ENCODE assay signal across 8 cellular contexts in the genomic region with DNA sequence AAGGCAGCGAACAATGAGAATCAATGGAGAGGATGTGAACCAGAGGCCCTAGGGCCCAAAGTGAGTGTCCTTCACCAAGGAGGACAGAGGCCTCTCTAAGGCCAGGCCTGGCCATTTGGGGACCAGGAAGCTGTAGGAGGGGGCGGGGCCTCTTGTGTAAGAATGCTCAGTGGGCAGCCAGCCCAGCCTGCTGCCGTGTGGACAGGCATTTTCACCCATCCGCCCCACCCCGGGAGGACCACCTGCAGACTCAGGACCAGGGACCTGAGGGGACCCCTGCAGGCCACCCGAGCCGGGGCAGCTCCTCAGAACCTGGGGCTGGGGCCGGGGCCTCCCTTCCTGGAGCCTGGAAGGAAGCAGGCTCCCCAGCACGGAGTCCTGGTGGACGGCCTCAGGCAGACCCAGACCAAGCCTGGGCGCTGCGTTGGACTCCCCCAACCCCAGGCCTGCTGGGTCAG. TPM values are rescaled to one million over a fixed set of nuclear protein-coding genes. Genes with fewer than 3 reads are reported as not detected.
A peak's percentile ranks its signal among the peaks of the same experiment; 100 is the strongest.
DNase-seq lines count a peak whose midpoint lies in the region; ATAC-seq and TF ChIP-seq lines count a peak whose summit lies in the region.

No MANE protein-coding gene starts in this region.

- peak overlapping the region; percentile 67 for H3K4me3 ChIP-seq in GM23338
- H3K4me3 ChIP-seq in heart right ventricle = peak overlapping the region in 6 of 10 donors; percentile 49 to 78 (median 72)
- H3K4me3 ChIP-seq in skeletal muscle satellite cell (ENCODE audit: low read length) = no peak overlapping the region

- H3K9ac ChIP-seq in skeletal muscle satellite cell (ENCODE audit: low read depth, low read length) = peak overlapping the region; percentile 13

- WGBS in heart right ventricle, 2 donors = 34 to 39% methylated on average over 12 of the region's 12 CpGs

- intact Hi-C loops in heart right ventricle (cut with DNase I) = no loop called here

- H3K9me3 ChIP-seq in heart right ventricle (no peaks in the 10 kb centered on the region), skeletal muscle satellite cell (replicated peaks; ENCODE audit: low read length) (no peaks in the 10 kb centered on the region)

- H3K27me3 ChIP-seq in GM23338 (ENCODE audit: insufficient read depth) (0 out of 2 replicates have a peak, but pooled peaks cover 10% of the 10 kb centered on the region), heart right ventricle (peaks cover 0 to 12% (median 8%) of the 10 kb centered on the region in 7 donors), skeletal muscle satellite cell (ENCODE audit: control insufficient read depth, insufficient read depth, low read length) (no peaks in the 10 kb centered on the region)

- no peak for TF ChIP-seq POLR2A in GM18505 (IDR thresholded peaks at IDR 0.05; ENCODE audit: borderline replicate concordance, extremely low read depth, insufficient read depth, insufficient read length)

- TF ChIP-seq CTCF in GM23338 (conservative IDR thresholded peaks at IDR 0.05; ENCODE audit: low read depth in 2 of 2) = no peak
- TF ChIP-seq CTCF in WTC11 (IDR thresholded peaks at IDR 0.05) = no peak
- TF ChIP-seq CTCF in heart right ventricle (IDR thresholded peaks at IDR 0.05) = peak in 1 of 9 donors; percentile 4

- peaks cover 24% of the 10 kb centered on the region for H3K79me2 ChIP-seq in GM23338 (replicated peaks; ENCODE audit: insufficient read depth)

- H4K20me1 ChIP-seq in GM23338 (replicated peaks; ENCODE audit: insufficient read depth) = peaks cover 5% of the 10 kb centered on the region; the same call in 1 of the 2 replicates

- no peak overlapping the region for H3K27ac Mint-ChIP-seq in GM23338
- H3K27ac Mint-ChIP-seq in WTC11 = no peak overlapping the region

- peak overlapping the region; percentile 84 for H3K4me2 ChIP-seq in GM23338
- H3K4me2 ChIP-seq in skeletal muscle satellite cell (ENCODE audit: low read length) = peak overlapping the region; percentile 29

- H3K4me1 Mint-ChIP-seq in GM23338 (peaks cover 10% of the 10 kb centered on the region), WTC11 (peaks cover 6% of the 10 kb centered on the region)

- H3K9me2 ChIP-seq in GM23338 (ENCODE audit: insufficient read depth) = no peaks in the 10 kb centered on the region

- DNase-seq in GM23338 (ENCODE audit: low spot score) (peak; percentile 61), WTC11 (ENCODE audit: low spot score) (no peak), heart right ventricle (peak; percentile 77 to 78), SIG-M5 (lab: John Stamatoyannopoulos, UW) (no peak)
- no peak for DNase-seq in activated CD4-positive, CD25-positive, alpha-beta regulatory T cell (lab: John Stamatoyannopoulos, UW)

- CTCF ChIA-PET in WTC11 (lab: Charles Lee) = interaction anchor here (0.8 to 1.6 kb wide), 6 partner anchors 23 to 417 kb away, joined by 4 to 5 read pairs (median 4); no protein-coding TSS in a partner anchor

- no peak overlapping the region for H3K27ac ChIP-seq in GM23338 (ENCODE audit: low read depth)
- H3K27ac ChIP-seq in heart right ventricle = peak overlapping the region in 8 of 10 donors; percentile 10 to 91 (median 57)

- H3K36me3 ChIP-seq in GM23338 (ENCODE audit: insufficient read depth) (no peaks in the 10 kb centered on the region), heart right ventricle (peaks cover 0 to 3% (median 0%) of the 10 kb centered on the region in 9 donors), skeletal muscle satellite cell (ENCODE audit: insufficient read depth, low read length) (peaks cover 3% of the 10 kb centered on the region)

- H3K4me1 ChIP-seq in GM23338 (ENCODE audit: insufficient read depth) (peaks cover 13% of the 10 kb centered on the region), heart right ventricle (peaks cover 10 to 46% (median 41%) of the 10 kb centered on the region in 9 donors), skeletal muscle satellite cell (ENCODE audit: control insufficient read depth, insufficient read depth, low read length) (peaks cover 24% of the 10 kb centered on the region)

- H3K4me3 Mint-ChIP-seq in GM23338 (peak overlapping the region; percentile 42; the same call in 1 of the 3 replicates), WTC11 (peak overlapping the region; percentile 78; the same call in 1 of the 2 replicates)

- H2AFZ ChIP-seq in GM23338 = peak overlapping the region; percentile 96; the same call in 1 of the 2 replicates

- H3K36me3 Mint-ChIP-seq in GM23338 (ENCODE audit: low read depth) (peaks cover 4% of the 10 kb centered on the region; the same call in 1 of the 3 replicates), WTC11 (no peaks in the 10 kb centered on the region)

- H3K27me3 Mint-ChIP-seq in GM23338 (ENCODE audit: insufficient read depth, low read depth, poor library complexity) = peaks cover 19% of the 10 kb centered on the region
- no peaks in the 10 kb centered on the region; the same call in 1 of the 2 replicates for H3K27me3 Mint-ChIP-seq in WTC11 (ENCODE audit: low read depth)

- peak; percentile 13 for ATAC-seq in GM23338
- peak; percentile 2; the same call in 1 of the 2 replicates for ATAC-seq in WTC11
- peak; percentile 23 to 66 (median 47) for ATAC-seq in heart right ventricle
- no peak for ATAC-seq in HG02970 (IDR thresholded peaks at IDR 0.05; ENCODE audit: low FRiP score, unreplicated experiment)
- no peak for ATAC-seq in GM18505 (IDR thresholded peaks at IDR 0.05; ENCODE audit: unreplicated experiment)

- POLR2A ChIA-PET in WTC11 (lab: Charles Lee) = no interaction called here

- no peaks in the 10 kb centered on the region for H3F3A ChIP-seq in GM23338 (replicated peaks; ENCODE audit: low read depth)

- H3K9me3 Mint-ChIP-seq in GM23338 (no peaks in the 10 kb centered on the region), WTC11 (no peaks in the 10 kb centered on the region)

TF ChIP-seq in GM23338, 12 proteins besides CTCF, POLR2A, EP300 and RAD21 (continues in another document):
- TF ChIP-seq NANOG (IDR thresholded peaks at IDR 0.05; ENCODE audit: borderline replicate concordance) (no peak), JUNB (IDR thresholded peaks at IDR 0.05; ENCODE audit: unreplicated experiment) (no peak), ZNF114 (CRISPR knock-in tag; IDR thresholded peaks at IDR 0.05) (no peak)

TF ChIP-seq in WTC11, 78 proteins besides CTCF, POLR2A, EP300 and RAD21 (continues in another document):
- TF ChIP-seq ZNF219 (CRISPR knock-in tag; IDR thresholded peaks at IDR 0.05; ENCODE audit: borderline replicate concordance) (no peak), OVOL2 (CRISPR knock-in tag; IDR thresholded peaks at IDR 0.05; ENCODE audit: borderline replicate concordance) (no peak)
- TF ChIP-seq, protein P1, sequence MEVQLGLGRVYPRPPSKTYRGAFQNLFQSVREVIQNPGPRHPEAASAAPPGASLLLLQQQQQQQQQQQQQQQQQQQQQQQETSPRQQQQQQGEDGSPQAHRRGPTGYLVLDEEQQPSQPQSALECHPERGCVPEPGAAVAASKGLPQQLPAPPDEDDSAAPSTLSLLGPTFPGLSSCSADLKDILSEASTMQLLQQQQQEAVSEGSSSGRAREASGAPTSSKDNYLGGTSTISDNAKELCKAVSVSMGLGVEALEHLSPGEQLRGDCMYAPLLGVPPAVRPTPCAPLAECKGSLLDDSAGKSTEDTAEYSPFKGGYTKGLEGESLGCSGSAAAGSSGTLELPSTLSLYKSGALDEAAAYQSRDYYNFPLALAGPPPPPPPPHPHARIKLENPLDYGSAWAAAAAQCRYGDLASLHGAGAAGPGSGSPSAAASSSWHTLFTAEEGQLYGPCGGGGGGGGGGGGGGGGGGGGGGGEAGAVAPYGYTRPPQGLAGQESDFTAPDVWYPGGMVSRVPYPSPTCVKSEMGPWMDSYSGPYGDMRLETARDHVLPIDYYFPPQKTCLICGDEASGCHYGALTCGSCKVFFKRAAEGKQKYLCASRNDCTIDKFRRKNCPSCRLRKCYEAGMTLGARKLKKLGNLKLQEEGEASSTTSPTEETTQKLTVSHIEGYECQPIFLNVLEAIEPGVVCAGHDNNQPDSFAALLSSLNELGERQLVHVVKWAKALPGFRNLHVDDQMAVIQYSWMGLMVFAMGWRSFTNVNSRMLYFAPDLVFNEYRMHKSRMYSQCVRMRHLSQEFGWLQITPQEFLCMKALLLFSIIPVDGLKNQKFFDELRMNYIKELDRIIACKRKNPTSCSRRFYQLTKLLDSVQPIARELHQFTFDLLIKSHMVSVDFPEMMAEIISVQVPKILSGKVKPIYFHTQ (CRISPR knock-in tag; IDR thresholded peaks at IDR 0.05) = no peak

RNA-seq across cellular contexts. Expression of a gene that starts 1.7 kb away (rescaled TPM):
- total RNA-seq in GM23338 (2014; rRNA removed; shearing (Covaris generic)) = 58.6 and 66.1 TPM in 2 replicates
- polyA plus RNA-seq in GM23338 (2016; fragmentation: Nextera tagmentation; extraction: Ambion mirVana) (40.8 and 44.1 TPM in 2 replicates), heart right ventricle (10 to 100 TPM; 31.6 to 40.8 TPM)
- total RNA-seq in WTC11 (2021) (79.9 to 90.4 TPM (median 81.3 TPM) in 3 replicates), heart right ventricle (10 to 100 TPM; 13.6 to 24.9 (median 16.4) TPM)
- total RNA-seq in skeletal muscle satellite cell (2012; rRNA removed) = 30.8 and 31.4 TPM in 2 replicates

RNA-seq across cellular contexts. Expression of a gene that starts 13.5 kb away (rescaled TPM):
- total RNA-seq in GM23338 (2014; rRNA removed; shearing (Covaris generic)) = 5.1 and 5.9 TPM in 2 replicates
- polyA plus RNA-seq in GM23338 (2016; fragmentation: Nextera tagmentation; extraction: Ambion mirVana) (2.6 and 2.8 TPM in 2 replicates), heart right ventricle (under 1 TPM; 0.07 to 0.09 TPM)
- total RNA-seq in WTC11 (2021) (10.2 to 10.7 TPM (median 10.3 TPM) in 3 replicates), heart right ventricle (under 1 TPM in 7 of 10 donors, not detected in 3; 0.15 to 0.61 (median 0.22) TPM)
- total RNA-seq in skeletal muscle satellite cell (2012; rRNA removed) = 0.22 and 0.25 TPM in 2 replicates

RNA-seq across cellular contexts. Expression of a gene that starts 16.8 kb away (rescaled TPM):
- 16.9 and 21.3 TPM in 2 replicates for total RNA-seq in GM23338 (2014; rRNA removed; shearing (Covaris generic))
- polyA plus RNA-seq in GM23338 (2016; fragmentation: Nextera tagmentation; extraction: Ambion mirVana) (6.8 and 8.6 TPM in 2 replicates), heart right ventricle (10 to 100 TPM; 22.6 to 29.8 TPM)
- total RNA-seq in WTC11 (2021) (27.0 to 29.8 TPM (median 28.8 TPM) in 3 replicates), heart right ventricle (10 to 100 TPM in 9 of 10 donors, 1 to 10 TPM in 1; 9.6 to 24.6 (median 11.9) TPM)
- 10.1 and 17.5 TPM in 2 replicates for total RNA-seq in skeletal muscle satellite cell (2012; rRNA removed)

Comparison
In these comparisons a context has a peak if more than half of its experiments do, and no peak if none do; other contexts are left out.
1. ATAC-seq: peak in GM23338 (single experiment), WTC11 (single experiment) and heart right ventricle (8 of 8); none in HG02970 (single experiment) and GM18505 (single experiment).
2. DNase-seq: peak in GM23338 (single experiment) and heart right ventricle (2 of 2); none in WTC11 (single experiment), activated CD4-positive, CD25-positive, alpha-beta regulatory T cell (0 of 4) and SIG-M5 (single experiment).